In the genomic region with DNA sequence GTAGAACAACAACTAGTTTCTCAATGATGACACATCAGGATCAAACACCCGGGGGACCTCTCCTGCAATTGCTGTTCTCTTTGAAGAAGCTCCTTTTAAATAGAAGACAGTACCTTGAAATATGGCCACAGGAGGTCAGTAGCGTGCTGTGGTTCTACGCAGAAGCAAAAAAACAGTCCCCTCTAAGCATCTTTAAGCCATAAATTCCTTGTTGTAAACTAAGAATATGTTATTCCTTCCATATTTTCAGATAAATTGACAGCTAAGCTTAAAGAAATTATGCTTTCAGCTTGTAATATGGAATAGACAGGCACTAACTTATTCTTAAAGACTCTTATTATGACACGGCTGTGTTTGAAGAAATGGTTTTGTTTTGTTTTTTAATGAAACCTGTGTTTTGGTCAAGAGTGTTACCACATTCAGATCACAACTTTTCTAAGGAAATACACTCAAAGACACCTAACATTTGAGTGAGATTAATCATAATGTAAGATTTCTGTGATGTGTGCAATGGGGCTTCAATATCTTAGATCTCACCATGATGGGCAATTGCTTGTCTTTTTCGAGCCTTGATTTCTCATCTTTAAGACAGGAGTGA, we compare ENCODE assay signal across 1 cellular context.
TF ChIP-seq lines count a peak whose summit lies in the region.

No MANE protein-coding gene starts in this region.

TF ChIP-seq in liver, 16 proteins besides CTCF, POLR2A, EP300 and RAD21 (continued from another document):
- TF ChIP-seq, protein P1, sequence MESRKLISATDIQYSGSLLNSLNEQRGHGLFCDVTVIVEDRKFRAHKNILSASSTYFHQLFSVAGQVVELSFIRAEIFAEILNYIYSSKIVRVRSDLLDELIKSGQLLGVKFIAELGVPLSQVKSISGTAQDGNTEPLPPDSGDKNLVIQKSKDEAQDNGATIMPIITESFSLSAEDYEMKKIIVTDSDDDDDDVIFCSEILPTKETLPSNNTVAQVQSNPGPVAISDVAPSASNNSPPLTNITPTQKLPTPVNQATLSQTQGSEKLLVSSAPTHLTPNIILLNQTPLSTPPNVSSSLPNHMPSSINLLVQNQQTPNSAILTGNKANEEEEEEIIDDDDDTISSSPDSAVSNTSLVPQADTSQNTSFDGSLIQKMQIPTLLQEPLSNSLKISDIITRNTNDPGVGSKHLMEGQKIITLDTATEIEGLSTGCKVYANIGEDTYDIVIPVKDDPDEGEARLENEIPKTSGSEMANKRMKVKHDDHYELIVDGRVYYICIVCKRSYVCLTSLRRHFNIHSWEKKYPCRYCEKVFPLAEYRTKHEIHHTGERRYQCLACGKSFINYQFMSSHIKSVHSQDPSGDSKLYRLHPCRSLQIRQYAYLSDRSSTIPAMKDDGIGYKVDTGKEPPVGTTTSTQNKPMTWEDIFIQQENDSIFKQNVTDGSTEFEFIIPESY (IDR thresholded peaks at IDR 0.05), result no peak
- TF ChIP-seq ATF3 (IDR thresholded peaks at IDR 0.05), result no peak
